In the genomic region with DNA sequence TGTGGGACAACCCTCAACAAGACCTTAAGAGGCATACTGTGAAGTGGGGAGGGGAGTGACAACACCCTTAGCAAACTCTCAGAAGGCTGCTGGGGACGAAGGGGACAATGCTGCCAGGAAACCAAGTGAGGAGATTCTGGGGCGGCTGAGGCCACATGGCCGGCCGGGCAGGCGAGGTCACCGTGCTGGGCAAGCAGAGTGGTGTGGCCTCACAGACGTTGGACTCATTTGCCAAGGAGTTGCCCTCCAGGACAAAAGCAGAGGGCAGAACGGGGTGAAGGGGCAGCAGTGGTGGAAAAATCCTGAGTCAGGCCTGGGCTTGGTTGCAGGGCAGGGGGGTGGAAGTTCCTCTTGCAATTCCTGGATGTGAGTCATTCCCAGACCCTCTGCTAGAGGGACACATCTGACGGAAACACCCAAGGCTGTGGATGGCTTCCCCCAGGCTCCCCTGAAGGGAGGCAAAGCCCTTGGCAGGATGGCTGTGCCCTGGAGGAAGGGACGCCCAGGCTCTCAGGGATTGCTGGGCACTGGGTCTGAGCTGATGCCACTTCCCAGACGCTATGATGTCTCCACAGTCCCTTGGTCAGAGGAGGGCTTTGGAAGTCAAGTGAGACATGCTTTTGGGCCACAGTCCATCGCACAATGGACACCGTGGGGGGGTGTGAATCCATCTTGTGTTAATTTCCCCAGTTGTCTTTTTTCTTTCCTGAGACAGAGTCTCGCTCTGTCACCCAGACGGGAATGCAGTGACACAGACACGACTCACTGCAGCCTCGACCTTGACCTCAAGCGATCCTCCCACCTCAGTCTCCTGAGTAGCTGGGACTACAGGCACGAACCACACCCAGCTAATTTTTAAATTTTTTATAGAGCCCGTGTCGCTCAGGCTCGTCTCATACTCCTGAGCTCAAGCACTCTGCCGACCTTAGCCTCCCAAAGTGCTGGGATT, we compare ENCODE assay signal across 9 cellular contexts. TPM values are rescaled to one million over a fixed set of nuclear protein-coding genes. Genes with fewer than 3 reads are reported as not detected.
A peak's percentile ranks its signal among the peaks of the same experiment; 100 is the strongest.
DNase-seq lines count a peak whose midpoint lies in the region; ATAC-seq and TF ChIP-seq lines count a peak whose summit lies in the region.
"Had no signal": no experiment of that assay in that cellular context is flagged by ENCODE, and none has a peak within 500 bp of the region (broad histone marks: within the 10 kb centered on the region; RNA-seq: fewer than 3 reads in every experiment).

No MANE protein-coding gene starts in this region.

- H3K27me3 ChIP-seq in BLaER1 treated with 17β-estradiol and CSF1 and Interleukin-3, amounts not matched to agents 10 nM and 100 nM = no peaks in the 10 kb centered on the region
- H3K27me3 ChIP-seq in neuronal stem cell (ENCODE audit: control insufficient read depth in 3 of 3, insufficient read depth in 3 of 3, low read depth in 1 of 3, low read length in 3 of 3) = peaks cover 0 to 2% (median 0%) of the 10 kb centered on the region in 3 experiments

- H3K4ac ChIP-seq in neuronal stem cell (ENCODE audit: low read length) = no peak overlapping the region

- H3K9me3 ChIP-seq in BLaER1 treated with 17β-estradiol and CSF1 and Interleukin-3, amounts not matched to agents 10 nM and 100 nM (replicated peaks in 1 of 11) = peaks cover 0 to 32% (median 10%) of the 10 kb centered on the region in 11 experiments; a peak in 13 of 22 replicates
- peaks cover 3 to 10% of the 10 kb centered on the region in 2 donors for H3K9me3 ChIP-seq in neuronal stem cell (replicated peaks in 1 of 2; ENCODE audit: control insufficient read depth in 2 of 2, insufficient read depth in 1 of 2, low read depth in 1 of 2, low read length in 2 of 2)

- peak overlapping the region; percentile 19 for H2AFZ ChIP-seq in neuronal stem cell (ENCODE audit: low read length)

- no peak overlapping the region for H2BK120ac ChIP-seq in neuronal stem cell (ENCODE audit: low read depth, low read length)

- H3K14ac ChIP-seq in neuronal stem cell (ENCODE audit: low read length) = peak overlapping the region; percentile 21

- POLR2A ChIA-PET in RWPE1 (lab: Yijun Ruan, JAX; ENCODE audit: low non-redundant PET) = no interaction called here

- H3K27ac ChIP-seq in BLaER1 treated with 17β-estradiol and CSF1 and Interleukin-3, amounts not matched to agents 10 nM and 100 nM = peak overlapping the region in 8 of 11 experiments; percentile 35 to 81 (median 66); a peak in 16 of 22 replicates
- H3K27ac ChIP-seq in RWPE1 (peak overlapping the region; percentile 26; the same call in 1 of the 2 replicates), neuronal stem cell (replicated peaks; ENCODE audit: low read length) (no peak overlapping the region)

- H3K23ac ChIP-seq in neuronal stem cell (ENCODE audit: low read depth, low read length, poor library complexity) = peak overlapping the region; percentile 80

- no peak for ATAC-seq in HG03045 (IDR thresholded peaks at IDR 0.05; ENCODE audit: unreplicated experiment)
- ATAC-seq: K562 had no signal

- peak overlapping the region in 9 of 11 experiments; percentile 5 to 78 (median 67); a peak in 16 of 22 replicates for H3K4me2 ChIP-seq in BLaER1 treated with 17β-estradiol and CSF1 and Interleukin-3, amounts not matched to agents 10 nM and 100 nM
- H3K4me2 ChIP-seq in neuronal stem cell (ENCODE audit: insufficient read depth, low read length, poor library complexity, severe bottlenecking) = no peak overlapping the region

- H2BK15ac ChIP-seq in neuronal stem cell (ENCODE audit: low read length) = peak overlapping the region; percentile 49

- DNase-seq in RWPE1 (ENCODE audit: low spot score) (peak; percentile 13), fibroblast of villous mesenchyme (ENCODE audit: low read depth) (peak; percentile 52), neuronal stem cell (ENCODE audit: low spot score) (no peak), NCI-H82 (lab: John Stamatoyannopoulos, UW) (no peak), DMS79 treated with DMSO at 0.1 percent for 48 hours (lab: John Stamatoyannopoulos, UW) (no peak), middle frontal gyrus (ENCODE audit: extremely low spot score, low spot score) (no peak)

- H3K18ac ChIP-seq in neuronal stem cell (ENCODE audit: low read length) = peak overlapping the region; percentile 80

- CTCF ChIA-PET in RWPE1 (lab: Yijun Ruan, JAX) = no interaction called here

- no peaks in the 10 kb centered on the region for H4K20me1 ChIP-seq in BLaER1 treated with 17β-estradiol and CSF1 and Interleukin-3, amounts not matched to agents 10 nM and 100 nM

- H3K36me3 ChIP-seq in BLaER1 treated with 17β-estradiol and CSF1 and Interleukin-3, amounts not matched to agents 10 nM and 100 nM = no peaks in the 10 kb centered on the region
- H3K36me3 ChIP-seq in neuronal stem cell (replicated peaks in 1 of 2; ENCODE audit: control insufficient read depth in 2 of 2, insufficient read depth in 2 of 2, low read length in 2 of 2) = no peaks in the 10 kb centered on the region

- H2AK5ac ChIP-seq in neuronal stem cell (ENCODE audit: low read depth, low read length) = no peak overlapping the region

- no peaks in the 10 kb centered on the region for H3K79me1 ChIP-seq in neuronal stem cell (ENCODE audit: low read depth, low read length)

- H3K4me1 ChIP-seq in BLaER1 treated with 17β-estradiol and CSF1 and Interleukin-3, amounts not matched to agents 10 nM and 100 nM = peaks cover 6 to 48% (median 28%) of the 10 kb centered on the region in 10 experiments; a peak in 17 of 20 replicates
- peaks cover 0 to 4% of the 10 kb centered on the region in 2 donors for H3K4me1 ChIP-seq in neuronal stem cell (ENCODE audit: control insufficient read depth in 2 of 2, insufficient read depth in 1 of 2, low read depth in 1 of 2, low read length in 2 of 2)

- peak overlapping the region; percentile 24 for H2BK5ac ChIP-seq in neuronal stem cell (ENCODE audit: low read length)

- peak overlapping the region; percentile 30 for H4K91ac ChIP-seq in neuronal stem cell (ENCODE audit: low read depth, low read length, poor library complexity)

- H4K8ac ChIP-seq in neuronal stem cell (ENCODE audit: low read depth, low read length) = no peak overlapping the region

- TF ChIP-seq CTCF in RWPE1 (conservative IDR thresholded peaks at IDR 0.05; ENCODE audit: low read depth) (no peak), fibroblast of villous mesenchyme (IDR thresholded peaks at IDR 0.05; ENCODE audit: insufficient read depth, low read depth, low read length) (no peak)

- no CpG with 5 or more reads among the region's 23 CpGs for WGBS in neuronal stem cell (ENCODE audit: extremely low coverage in 2 of 2, insufficient read length in 2 of 2, insufficient replicate concordance in 1 of 2), 2 donors

- H3K4me3 ChIP-seq in BLaER1 treated with 17β-estradiol and CSF1 and Interleukin-3, amounts not matched to agents 10 nM and 100 nM = 0 out of 20 replicates have a peak overlapping the region, but pooled peaks of 1 of the 10 experiments have one; percentile 15
- no peak overlapping the region for H3K4me3 ChIP-seq in fibroblast of villous mesenchyme (ENCODE audit: low read depth, low read length)
- no peak overlapping the region for H3K4me3 ChIP-seq in neuronal stem cell (ENCODE audit: low read length in 2 of 2)
- H3K4me3 ChIP-seq: K562 had no signal

- H3K9ac ChIP-seq in BLaER1 treated with 17β-estradiol and CSF1 and Interleukin-3, amounts not matched to agents 10 nM and 100 nM = peak overlapping the region in 8 of 11 experiments; percentile 4 to 50 (median 21); a peak in 10 of 22 replicates
- no peak overlapping the region for H3K9ac ChIP-seq in neuronal stem cell (ENCODE audit: low read depth, low read length, poor library complexity)

- H2BK12ac ChIP-seq in neuronal stem cell (ENCODE audit: low read length) = no peak overlapping the region

RNA-seq across cellular contexts. Expression of gene SHANK3, which starts 16.2 kb away (rescaled TPM):
- total RNA-seq in fibroblast of villous mesenchyme = 0.64 and 0.86 TPM in 2 replicates
- polyA plus RNA-seq in neuronal stem cell (2013, experiment 1 of 2) = 9.8 TPM
- polyA plus RNA-seq in neuronal stem cell (2013, experiment 2 of 2) = 9.9 TPM

RNA-seq across cellular contexts. Expression of gene ARSA, which starts 28.4 kb away (rescaled TPM):
- 9.9 and 19.0 TPM in 2 replicates for total RNA-seq in fibroblast of villous mesenchyme
- polyA plus RNA-seq in neuronal stem cell (2013, experiment 1 of 2) = 16.8 TPM
- polyA plus RNA-seq in neuronal stem cell (2013, experiment 2 of 2) = 15.2 TPM

RNA-seq across cellular contexts. Expression of gene MAPK8IP2, which starts 55.8 kb away (rescaled TPM):
- total RNA-seq in fibroblast of villous mesenchyme = 0.32 and 0.43 TPM in 2 replicates
- 1.2 TPM for polyA plus RNA-seq in neuronal stem cell (2013, experiment 1 of 2)
- 1.2 TPM for polyA plus RNA-seq in neuronal stem cell (2013, experiment 2 of 2)

Comparison
In these comparisons a context has a peak if more than half of its experiments do, and no peak if none do; other contexts are left out.
1. DNase-seq: peak in RWPE1 (single experiment) and fibroblast of villous mesenchyme (single experiment); none in neuronal stem cell (single experiment), NCI-H82 (single experiment), DMS79 treated with DMSO at 0.1 percent for 48 hours (single experiment) and middle frontal gyrus (single experiment).